In genomic region chr2:18349421-18349820, GRCh38 we compare ENCODE assay signal across 35 cellular contexts.
"Had no signal": no experiment of that assay in that cellular context is flagged by ENCODE, and none has a peak within 500 bp of the region (broad histone marks: within the 10 kb centered on the region; RNA-seq: fewer than 3 reads in every experiment).

No MANE protein-coding gene starts in this region.

- H3K36me3 Mint-ChIP-seq: activated CD4-positive, alpha-beta memory T cell treated with anti-CD3 and anti-CD28 coated beads for 36 hours; activated CD8-positive, alpha-beta memory T cell treated with anti-CD3 and anti-CD28 coated beads, Interleukin-2, amount 10 ng/mL, durations not matched to agents 7 days and 5 days; activated naive CD4-positive, alpha-beta T cell treated with anti-CD3 and anti-CD28 coated beads, Interleukin-2, amount 50 U/mL, for 24 hours; activated naive CD8-positive, alpha-beta T cell treated with anti-CD3 and anti-CD28 coated beads for 36 hours; brain had no signal

- H3K36me3 ChIP-seq: breast epithelium, cardiac muscle cell, esophagus muscularis mucosa, gastrocnemius medialis, heart left ventricle had no signal

- ATAC-seq: activated CD4-positive, alpha-beta T cell treated with anti-CD3 and anti-CD28 coated beads for 36 hours; activated CD8-positive, alpha-beta memory T cell treated with anti-CD3 and anti-CD28 coated beads, Interleukin-2, amount 10 ng/mL, durations not matched to agents 7 days and 5 days; activated CD8-positive, alpha-beta T cell treated with anti-CD3 and anti-CD28 coated beads, Interleukin-2, amount 10 ng/mL, durations not matched to agents 7 days and 5 days; activated naive CD8-positive, alpha-beta T cell treated with anti-CD3 and anti-CD28 coated beads, Interleukin-2, amount 50 U/mL, for 24 hours; effector memory CD8-positive, alpha-beta T cell; foreskin keratinocyte; gastrocnemius medialis; heart left ventricle had no signal

- H3K9me3 ChIP-seq: breast epithelium, esophagus muscularis mucosa, gastrocnemius medialis, heart left ventricle had no signal

- H3K27me3 ChIP-seq: breast epithelium, esophagus muscularis mucosa, foreskin keratinocyte, gastrocnemius medialis, heart left ventricle had no signal

- H3K4me3 Mint-ChIP-seq: activated CD4-positive, alpha-beta memory T cell treated with anti-CD3 and anti-CD28 coated beads for 36 hours; activated CD4-positive, alpha-beta T cell treated with anti-CD3 and anti-CD28 coated beads for 36 hours; activated CD4-positive, alpha-beta T cell treated with anti-CD3 and anti-CD28 coated beads, Interleukin-2, amount 10 ng/mL, durations not matched to agents 24 days and 14 days; activated CD8-positive, alpha-beta memory T cell treated with anti-CD3 and anti-CD28 coated beads, Interleukin-2, amount 10 ng/mL, durations not matched to agents 7 days and 5 days; activated CD8-positive, alpha-beta T cell treated with anti-CD3 and anti-CD28 coated beads, Interleukin-2, amount 10 ng/mL, durations not matched to agents 7 days and 5 days; activated naive CD4-positive, alpha-beta T cell treated with anti-CD3 and anti-CD28 coated beads for 36 hours; activated naive CD4-positive, alpha-beta T cell treated with anti-CD3 and anti-CD28 coated beads, Interleukin-2, amount 50 U/mL, for 24 hours; activated naive CD8-positive, alpha-beta T cell treated with anti-CD3 and anti-CD28 coated beads for 36 hours; activated naive CD8-positive, alpha-beta T cell treated with anti-CD3 and anti-CD28 coated beads, Interleukin-2, amount 50 U/mL, for 24 hours; activated T-helper 1 cell treated with anti-CD3 and anti-CD28 coated beads, Interleukin-12 subunit alpha, Interleukin-12 subunit beta, Interleukin-2, Interleukin-4 antibody, amounts not matched to agents 30 ng/mL and 10 ng/mL and 1 ng/mL, durations not matched to agents 14 hours and 24 hours and 36 hours; brain; effector memory CD8-positive, alpha-beta T cell had no signal

- H3K4me3 ChIP-seq: breast epithelium, cardiac muscle cell, esophagus muscularis mucosa, gastrocnemius medialis, heart left ventricle had no signal

- H3K27ac ChIP-seq: breast epithelium, cardiac muscle cell, esophagus muscularis mucosa, foreskin keratinocyte, gastrocnemius medialis, heart left ventricle had no signal

- H3K9me3 Mint-ChIP-seq: activated CD4-positive, alpha-beta memory T cell treated with anti-CD3 and anti-CD28 coated beads for 36 hours; activated CD4-positive, alpha-beta T cell treated with anti-CD3 and anti-CD28 coated beads, Interleukin-2, amount 10 ng/mL, durations not matched to agents 24 days and 14 days; activated naive CD4-positive, alpha-beta T cell treated with anti-CD3 and anti-CD28 coated beads, Interleukin-2, amount 50 U/mL, for 24 hours; activated naive CD8-positive, alpha-beta T cell treated with anti-CD3 and anti-CD28 coated beads, Interleukin-2, amount 50 U/mL, for 24 hours; activated T-helper 1 cell treated with anti-CD3 and anti-CD28 coated beads, Interleukin-12 subunit alpha, Interleukin-12 subunit beta, Interleukin-2, Interleukin-4 antibody, amounts not matched to agents 30 ng/mL and 10 ng/mL and 1 ng/mL, durations not matched to agents 14 hours and 24 hours and 36 hours; activated T-helper 2 cell treated with anti-CD3 and anti-CD28 coated beads, Interferon-gamma antibody, Interleukin-2, Interleukin-4, amounts not matched to agents 10 μg/mL and 5 μg/mL and 100 μg/mL, durations not matched to agents 14 hours and 24 hours and 36 hours; brain had no signal

- H3K4me1 Mint-ChIP-seq: activated CD4-positive, alpha-beta T cell treated with anti-CD3 and anti-CD28 coated beads for 36 hours; activated CD4-positive, alpha-beta T cell treated with anti-CD3 and anti-CD28 coated beads, Interleukin-2, amount 10 ng/mL, durations not matched to agents 24 days and 14 days; activated CD8-positive, alpha-beta memory T cell treated with anti-CD3 and anti-CD28 coated beads, Interleukin-2, amount 10 ng/mL, durations not matched to agents 7 days and 5 days; activated naive CD4-positive, alpha-beta T cell treated with anti-CD3 and anti-CD28 coated beads, Interleukin-2, amount 50 U/mL, for 24 hours; activated naive CD8-positive, alpha-beta T cell treated with anti-CD3 and anti-CD28 coated beads for 36 hours; activated naive CD8-positive, alpha-beta T cell treated with anti-CD3 and anti-CD28 coated beads, Interleukin-2, amount 50 U/mL, for 24 hours had no signal

- H3K4me1 ChIP-seq: breast epithelium, foreskin keratinocyte, gastrocnemius medialis, heart left ventricle had no signal

- DNase-seq: activated CD4-positive, alpha-beta memory T cell treated with anti-CD3 and anti-CD28 coated beads for 36 hours; activated CD4-positive, alpha-beta T cell treated with anti-CD3 and anti-CD28 coated beads for 36 hours; activated CD4-positive, alpha-beta T cell treated with anti-CD3 and anti-CD28 coated beads, Interleukin-2, amount 10 ng/mL, durations not matched to agents 24 days and 14 days; activated CD4-positive, CD25-positive, alpha-beta regulatory T cell; activated CD4-positive, CD25-positive, alpha-beta regulatory T cell treated with anti-CD3 and anti-CD28 coated beads, Interleukin-2, amount 50 U/mL, for 72 hours; activated CD8-positive, alpha-beta memory T cell treated with anti-CD3 and anti-CD28 coated beads, Interleukin-2, amount 10 ng/mL, durations not matched to agents 7 days and 5 days; activated CD8-positive, alpha-beta memory T cell treated with anti-CD3 and anti-CD28 coated beads, Interleukin-2, amount 50 U/mL, for 4 hours; activated CD8-positive, alpha-beta T cell treated with anti-CD3 and anti-CD28 coated beads, Interleukin-2, amount 10 ng/mL, durations not matched to agents 7 days and 5 days; activated effector memory CD4-positive, alpha-beta T cell treated with anti-CD3 and anti-CD28 coated beads, Interleukin-2, amount 50 U/mL, for 16 hours; activated naive CD4-positive, alpha-beta T cell treated with anti-CD3 and anti-CD28 coated beads for 36 hours; activated naive CD8-positive, alpha-beta T cell treated with anti-CD3 and anti-CD28 coated beads for 36 hours; activated naive CD8-positive, alpha-beta T cell treated with anti-CD3 and anti-CD28 coated beads, Interleukin-2, amount 50 U/mL, for 24 hours; activated T-cell treated with anti-CD3 and anti-CD28 coated beads, Interleukin-2, amount 50 U/mL, for 1 hour; activated T-cell treated with anti-CD3 and anti-CD28 coated beads, Interleukin-2, amount 50 U/mL, for 48 hours; amniotic stem cell; anterior cingulate cortex; central memory CD4-positive, alpha-beta T cell; cerebellar nuclear complex; cortex of kidney; dermis blood vessel endothelial cell; effector CD4-positive, alpha-beta T cell; effector memory CD8-positive, alpha-beta T cell; erythroblast; foreskin keratinocyte; gastrocnemius medialis; glutamatergic neuron; heart left ventricle; T-helper 2 cell had no signal

- H3K27me3 Mint-ChIP-seq: activated CD4-positive, alpha-beta memory T cell treated with anti-CD3 and anti-CD28 coated beads for 36 hours; activated CD4-positive, alpha-beta T cell treated with anti-CD3 and anti-CD28 coated beads for 36 hours; activated CD4-positive, alpha-beta T cell treated with anti-CD3 and anti-CD28 coated beads, Interleukin-2, amount 10 ng/mL, durations not matched to agents 24 days and 14 days; activated CD8-positive, alpha-beta memory T cell treated with anti-CD3 and anti-CD28 coated beads, Interleukin-2, amount 10 ng/mL, durations not matched to agents 7 days and 5 days; activated naive CD8-positive, alpha-beta T cell treated with anti-CD3 and anti-CD28 coated beads for 36 hours; activated naive CD8-positive, alpha-beta T cell treated with anti-CD3 and anti-CD28 coated beads, Interleukin-2, amount 50 U/mL, for 24 hours; brain had no signal

- H3K27ac Mint-ChIP-seq: activated CD4-positive, alpha-beta memory T cell treated with anti-CD3 and anti-CD28 coated beads for 36 hours; activated CD4-positive, alpha-beta T cell treated with anti-CD3 and anti-CD28 coated beads for 36 hours; activated CD4-positive, alpha-beta T cell treated with anti-CD3 and anti-CD28 coated beads, Interleukin-2, amount 10 ng/mL, durations not matched to agents 24 days and 14 days; activated CD8-positive, alpha-beta memory T cell treated with anti-CD3 and anti-CD28 coated beads, Interleukin-2, amount 10 ng/mL, durations not matched to agents 7 days and 5 days; activated CD8-positive, alpha-beta T cell treated with anti-CD3 and anti-CD28 coated beads, Interleukin-2, amount 10 ng/mL, durations not matched to agents 7 days and 5 days; activated naive CD4-positive, alpha-beta T cell treated with anti-CD3 and anti-CD28 coated beads for 36 hours; activated naive CD4-positive, alpha-beta T cell treated with anti-CD3 and anti-CD28 coated beads, Interleukin-2, amount 50 U/mL, for 24 hours; activated naive CD8-positive, alpha-beta T cell treated with anti-CD3 and anti-CD28 coated beads for 36 hours; activated naive CD8-positive, alpha-beta T cell treated with anti-CD3 and anti-CD28 coated beads, Interleukin-2, amount 50 U/mL, for 24 hours; activated T-helper 1 cell treated with anti-CD3 and anti-CD28 coated beads, Interleukin-12 subunit alpha, Interleukin-12 subunit beta, Interleukin-2, Interleukin-4 antibody, amounts not matched to agents 30 ng/mL and 10 ng/mL and 1 ng/mL, durations not matched to agents 14 hours and 24 hours and 36 hours; activated T-helper 2 cell treated with anti-CD3 and anti-CD28 coated beads, Interferon-gamma antibody, Interleukin-2, Interleukin-4, amounts not matched to agents 10 μg/mL and 5 μg/mL and 100 μg/mL, durations not matched to agents 14 hours and 24 hours and 36 hours; brain; effector memory CD8-positive, alpha-beta T cell had no signal
